ENCODE assay signal across 8 cellular contexts in genomic region chr1:179293340-179294327, GRCh38. TPM values are rescaled to one million over a fixed set of nuclear protein-coding genes. Genes with fewer than 3 reads are reported as not detected.
DNase-seq lines count a peak whose midpoint lies in the region; ATAC-seq and TF ChIP-seq lines count a peak whose summit lies in the region.

TSS of gene SOAT1 (plus strand) at chr1:179293797. CDS start at chr1:179302685, 8,888 bp downstream.

- no peaks in the 10 kb centered on the region for H3K27me3 ChIP-seq in kidney epithelial cell (ENCODE audit: control insufficient read depth, insufficient read depth, low read length)

- no peaks in the 10 kb centered on the region for H3K36me3 ChIP-seq in kidney epithelial cell (ENCODE audit: control insufficient read depth, insufficient read depth, low read length)

- TF ChIP-seq CTCF in AG10803 (conservative IDR thresholded peaks at IDR 0.05; ENCODE audit: low read length), result peak; percentile 15
- TF ChIP-seq CTCF in kidney epithelial cell (IDR thresholded peaks at IDR 0.05; ENCODE audit: insufficient read depth, low read length, poor library complexity, severe bottlenecking), result no peak

- DNase-seq in AG10803 (ENCODE audit: low read depth) (peak; percentile 84), NCI-H446 (lab: John Stamatoyannopoulos, UW) (peak; percentile 81 to 96), cerebellar nuclear complex (lab: John Stamatoyannopoulos, UW) (peak; percentile 64 to 82), kidney epithelial cell (ENCODE audit: low read depth) (peak; percentile 37)
- peak; percentile 92 for DNase-seq in activated CD4-positive, CD25-positive, alpha-beta regulatory T cell treated with anti-CD3 and anti-CD28 coated beads, Interleukin-2, amount 50 U/mL, for 72 hours
- peak; percentile 83 to 85 for DNase-seq in stimulated activated CD4-positive, alpha-beta T cell treated with anti-CD3 and anti-CD28 coated beads, Interleukin-1b, Interleukin-23, amount 100 ng/mL, for 1 hour (ENCODE audit: low read depth in 2 of 2)

- ATAC-seq in GM18909 (IDR thresholded peaks at IDR 0.05; ENCODE audit: poor library complexity, unreplicated experiment) (peak; percentile 96), HG03175 (IDR thresholded peaks at IDR 0.05; ENCODE audit: unreplicated experiment) (peak; percentile 96)

- H3K4me3 ChIP-seq in AG10803 (ENCODE audit: low read length), result peak within 1 kb of the TSS; percentile 82
- H3K4me3 ChIP-seq in kidney epithelial cell (ENCODE audit: low read depth, low read length), result peak within 1 kb of the TSS; percentile 92

RNA-seq across cellular contexts. Expression of gene SOAT1, which starts in this region (rescaled TPM):
- 34.2 and 38.1 TPM in 2 replicates for total RNA-seq in kidney epithelial cell

Comparison
In these comparisons a context has a peak if more than half of its experiments do, and no peak if none do; other contexts are left out.
1. Peak in every context shown above with its lines: DNase-seq, ATAC-seq and H3K4me3 ChIP-seq.
2. DNase-seq: peak in every context shown above with its lines; median percentile 92 in activated CD4-positive, CD25-positive, alpha-beta regulatory T cell treated with anti-CD3 and anti-CD28 coated beads, Interleukin-2, amount 50 U/mL, for 72 hours; 88 in NCI-H446; 84 in AG10803; 84 in stimulated activated CD4-positive, alpha-beta T cell treated with anti-CD3 and anti-CD28 coated beads, Interleukin-1b, Interleukin-23, amount 100 ng/mL, for 1 hour; 73 in cerebellar nuclear complex; 37 in kidney epithelial cell.